8 cellular contexts compared by ENCODE assay signal in genomic region chr1:31705080-31705866, GRCh38. TPM values are rescaled to one million over a fixed set of nuclear protein-coding genes. Genes with fewer than 3 reads are reported as not detected.
DNase-seq lines count a peak whose midpoint lies in the region; ATAC-seq and TF ChIP-seq lines count a peak whose summit lies in the region.

No MANE protein-coding gene starts in this region.

- no peak for DNase-seq in BJ (ENCODE audit: low read depth)
- DNase-seq in activated CD8-positive, alpha-beta T cell treated with anti-CD3 and anti-CD28 coated beads, Interleukin-2, amount 10 ng/mL, durations not matched to agents 7 days and 5 days = peak; percentile 79
- peak; percentile 58 for DNase-seq in epithelial cell of esophagus (ENCODE audit: low read depth)
- no peak for DNase-seq in naive B cell
- peak; percentile 60 for DNase-seq in stomach
- no peak for DNase-seq in COLO829 (ENCODE audit: low spot score)

- H3K27me3 ChIP-seq in BJ (ENCODE audit: control insufficient read depth, insufficient read depth, low read length) (no peaks in the 10 kb centered on the region), HUES64 (ENCODE audit: insufficient read depth, low read length) (no peaks in the 10 kb centered on the region), stomach (peaks cover 0 to 16% (median 7%) of the 10 kb centered on the region in 3 donors)

- H3K27ac Mint-ChIP-seq in activated CD8-positive, alpha-beta T cell treated with anti-CD3 and anti-CD28 coated beads, Interleukin-2, amount 10 ng/mL, durations not matched to agents 7 days and 5 days = no peak overlapping the region
- peak overlapping the region in 2 of 6 donors; percentile 66 to 78 for H3K27ac Mint-ChIP-seq in naive B cell

- no peak for TF ChIP-seq EP300 in stomach (IDR thresholded peaks at IDR 0.05)

- ATAC-seq in activated CD8-positive, alpha-beta T cell treated with anti-CD3 and anti-CD28 coated beads, Interleukin-2, amount 10 ng/mL, durations not matched to agents 7 days and 5 days = peak; percentile 79
- ATAC-seq in naive B cell (ENCODE audit: low read depth in 2 of 2) = peak; percentile 52 to 62
- no peak for ATAC-seq in GM21515 (IDR thresholded peaks at IDR 0.05; ENCODE audit: unreplicated experiment)

- H3K36me3 ChIP-seq in BJ (ENCODE audit: control insufficient read depth, insufficient read depth, low read length) (no peaks in the 10 kb centered on the region; the same call in 1 of the 2 replicates), HUES64 (ENCODE audit: insufficient read depth, low read length) (no peaks in the 10 kb centered on the region), stomach (no peaks in the 10 kb centered on the region)

- intact Hi-C loops in stomach (cut with DNase I; ENCODE audit: low total_unique reads) = loop anchor here (5.0 kb wide), 1 partner anchor 33 kb away; no protein-coding TSS in a partner anchor

- H3K27ac ChIP-seq in HUES64 (ENCODE audit: low read depth, low read length) = peak overlapping the region; percentile 47
- H3K27ac ChIP-seq in stomach = peak overlapping the region; percentile 78 to 93 (median 85)

- H3K4me3 Mint-ChIP-seq in activated CD8-positive, alpha-beta T cell treated with anti-CD3 and anti-CD28 coated beads, Interleukin-2, amount 10 ng/mL, durations not matched to agents 7 days and 5 days = peak overlapping the region; percentile 7
- peak overlapping the region in 2 of 8 donors; percentile 47 to 49 for H3K4me3 Mint-ChIP-seq in naive B cell

- 25% methylated on average over 23 of the region's 23 CpGs for WGBS in HUES64
- 24 to 33% (median 25%) methylated on average over 15 to 23 of the region's 23 CpGs for WGBS in stomach, 5 donors

- peaks cover 41% of the 10 kb centered on the region for H3K4me1 Mint-ChIP-seq in activated CD8-positive, alpha-beta T cell treated with anti-CD3 and anti-CD28 coated beads, Interleukin-2, amount 10 ng/mL, durations not matched to agents 7 days and 5 days (ENCODE audit: low read depth)
- peaks cover 27 to 39% (median 28%) of the 10 kb centered on the region in 3 donors for H3K4me1 Mint-ChIP-seq in naive B cell

- H3K4me1 ChIP-seq in HUES64 (ENCODE audit: insufficient read depth, low read length) = peaks cover 22% of the 10 kb centered on the region
- peaks cover 50 to 70% (median 59%) of the 10 kb centered on the region in 4 donors for H3K4me1 ChIP-seq in stomach

- TF ChIP-seq POLR2A in stomach (IDR thresholded peaks at IDR 0.05) = no peak

- H3K9me3 ChIP-seq in HUES64 (ENCODE audit: insufficient read depth, low read depth, low read length) = no peaks in the 10 kb centered on the region
- H3K9me3 ChIP-seq in stomach = no peaks in the 10 kb centered on the region

- no peak overlapping the region for H3K4me3 ChIP-seq in BJ (ENCODE audit: low read depth, low read length)
- H3K4me3 ChIP-seq in HUES64 (ENCODE audit: low read length) = peak overlapping the region; percentile 58
- no peak overlapping the region for H3K4me3 ChIP-seq in epithelial cell of esophagus (ENCODE audit: low read length)
- H3K4me3 ChIP-seq in stomach = peak overlapping the region; percentile 0 to 51 (median 48)

- CTCF ChIA-PET in BJ (lab: Yijun Ruan, JAX) = interaction anchor here (0.7 to 8.3 kb wide), 12 partner anchors 8 to 157 kb away, joined by 3 to 86 read pairs (median 4); no protein-coding TSS in a partner anchor
- CTCF ChIA-PET in activated CD8-positive, alpha-beta T cell treated with anti-CD3 and anti-CD28 coated beads, Interleukin-2, amount 10 ng/mL, durations not matched to agents 7 days and 5 days (lab: Charles Lee) = interaction anchor here (0.7 to 2.9 kb wide), 8 partner anchors 10 to 83 kb away, joined by 3 to 14 read pairs (median 6); no protein-coding TSS in a partner anchor

- H3K27me3 Mint-ChIP-seq in activated CD8-positive, alpha-beta T cell treated with anti-CD3 and anti-CD28 coated beads, Interleukin-2, amount 10 ng/mL, durations not matched to agents 7 days and 5 days (ENCODE audit: low read depth) = peaks cover 52% of the 10 kb centered on the region
- H3K27me3 Mint-ChIP-seq in naive B cell = peaks cover 38 to 84% (median 79%) of the 10 kb centered on the region in 3 donors

- no peaks in the 10 kb centered on the region for H3K9me3 Mint-ChIP-seq in activated CD8-positive, alpha-beta T cell treated with anti-CD3 and anti-CD28 coated beads, Interleukin-2, amount 10 ng/mL, durations not matched to agents 7 days and 5 days (ENCODE audit: insufficient read depth)
- H3K9me3 Mint-ChIP-seq in naive B cell = no peaks in the 10 kb centered on the region

- no peaks in the 10 kb centered on the region for H3K36me3 Mint-ChIP-seq in activated CD8-positive, alpha-beta T cell treated with anti-CD3 and anti-CD28 coated beads, Interleukin-2, amount 10 ng/mL, durations not matched to agents 7 days and 5 days (ENCODE audit: low read depth)
- H3K36me3 Mint-ChIP-seq in naive B cell = no peaks in the 10 kb centered on the region

- POLR2A ChIA-PET in BJ (lab: Charles Lee) = interaction anchor here (0.6 kb wide), 1 partner anchor 20 kb away, joined by 3 read pairs; no protein-coding TSS in a partner anchor
- POLR2A ChIA-PET in activated CD8-positive, alpha-beta T cell treated with anti-CD3 and anti-CD28 coated beads, Interleukin-2, amount 10 ng/mL, durations not matched to agents 7 days and 5 days (lab: Charles Lee) = no interaction called here

- H3K9ac ChIP-seq in HUES64 (ENCODE audit: low read depth, low read length) = peak overlapping the region; percentile 57

- TF ChIP-seq CTCF in BJ (IDR thresholded peaks at IDR 0.05; ENCODE audit: insufficient read depth, low read depth, low read length) (peak; percentile 55), epithelial cell of esophagus (IDR thresholded peaks at IDR 0.05; ENCODE audit: insufficient read depth, low read depth, low read length, missing control alignments) (peak; percentile 47), stomach (IDR thresholded peaks at IDR 0.05) (peak in 2 of 7 experiments; percentile 21 to 32)

RNA-seq across cellular contexts. Expression of gene COL16A1, which starts 1.5 kb away (rescaled TPM):
- polyA plus RNA-seq in BJ (2011; rRNA removed) (88.3 and 123 TPM in 2 replicates), naive B cell (ENCODE audit: low read depth in 6 of 6) (1 to 10 TPM in 1 of 6 donors, under 1 TPM in 1, not detected in 4; 0.64 to 1.2 TPM), stomach (10 to 100 TPM; 19.8 to 27.4 (median 24.7) TPM)
- 51.0 and 61.9 TPM in 2 replicates for polyA minus RNA-seq in BJ (2011; rRNA and poly(A)+ RNA removed)
- polyA plus RNA-seq in HUES64 (2013, experiment 1 of 2) = 4.0 TPM
- 3.9 TPM for polyA plus RNA-seq in HUES64 (2013, experiment 2 of 2)
- total RNA-seq in activated CD8-positive, alpha-beta T cell treated with anti-CD3 and anti-CD28 coated beads, Interleukin-2, amount 10 ng/mL, durations not matched to agents 7 days and 5 days = not detected
- total RNA-seq in stomach = 100 to 1,000 TPM in 3 of 5 donors, 10 to 100 TPM in 2; 64.2 to 127 (median 118) TPM

RNA-seq across cellular contexts. Expression of gene ADGRB2, which starts 58.9 kb away (rescaled TPM):
- 6.4 and 9.2 TPM in 2 replicates for polyA plus RNA-seq in BJ (2011; rRNA removed)
- 6.2 and 7.2 TPM in 2 replicates for polyA minus RNA-seq in BJ (2011; rRNA and poly(A)+ RNA removed)
- 10.8 TPM for polyA plus RNA-seq in HUES64 (2013, experiment 1 of 2)
- polyA plus RNA-seq in HUES64 (2013, experiment 2 of 2) = 11.2 TPM
- total RNA-seq in activated CD8-positive, alpha-beta T cell treated with anti-CD3 and anti-CD28 coated beads, Interleukin-2, amount 10 ng/mL, durations not matched to agents 7 days and 5 days = under 1 TPM; 0.05 to 0.37 TPM
- not detected for polyA plus RNA-seq in naive B cell (ENCODE audit: low read depth in 6 of 6)
- total RNA-seq in stomach = 1 to 10 TPM in 4 of 5 donors, not detected in 1; 1.3 to 4.9 (median 2.8) TPM
- 1 to 10 TPM in 2 of 3 donors, under 1 TPM in 1; 0.61 to 1.9 (median 1.5) TPM for polyA plus RNA-seq in stomach

Comparison
In these comparisons a context has a peak if more than half of its experiments do, and no peak if none do; other contexts are left out.
1. DNase-seq: peak in activated CD8-positive, alpha-beta T cell treated with anti-CD3 and anti-CD28 coated beads, Interleukin-2, amount 10 ng/mL, durations not matched to agents 7 days and 5 days (single experiment), epithelial cell of esophagus (single experiment) and stomach (single experiment); none in BJ (single experiment), naive B cell (single experiment) and COLO829 (single experiment).
2. H3K4me3 ChIP-seq: peak in HUES64 (single experiment) and stomach (4 of 4); none in BJ (single experiment) and epithelial cell of esophagus (single experiment).
3. RNA of gene COL16A1, which starts 1.5 kb away (polyA plus RNA-seq): 88.3 to 123 TPM in BJ and 19.8 to 27.4 TPM in stomach; 0.64 to 1.2 TPM in naive B cell; every median in the first group is over 4 times any median in the second.